Comparison of ENCODE assay signal across 8 cellular contexts in genomic region chr18:51029694-51030536, GRCh38. TPM values are rescaled to one million over a fixed set of nuclear protein-coding genes. Genes with fewer than 3 reads are reported as not detected.
DNase-seq lines count a peak whose midpoint lies in the region; ATAC-seq, FAIRE-seq and TF ChIP-seq lines count a peak whose summit lies in the region.

SMAD4 (plus strand) TSS chr18:51030213; CDS start chr18:51047047, 16,834 bp downstream.

- no peaks in the 10 kb centered on the region for H3K9me3 Mint-ChIP-seq in activated naive CD8-positive, alpha-beta T cell treated with anti-CD3 and anti-CD28 coated beads, Interleukin-2, amount 50 U/mL, for 24 hours

- H3K4me1 Mint-ChIP-seq in activated naive CD8-positive, alpha-beta T cell treated with anti-CD3 and anti-CD28 coated beads, Interleukin-2, amount 50 U/mL, for 24 hours = peaks cover 62% of the 10 kb centered on the region

- whole genome bisulfite sequencing in pancreas, 2 donors = 0% methylated on average over 63 to 79 of the region's 79 CpGs
- WGBS in thyroid gland, 2 donors = 1% methylated on average over 15 to 17 of the region's 79 CpGs

- intact Hi-C loops in Right ventricle myocardium inferior (cut with DNase I) (loop anchor here (2.0 to 5.0 kb wide), 2 partner anchors 61 to 167 kb away; partner anchors contain the start of genes ELAC1 and MEX3C), pancreas (cut with DNase I) (no loop called here), thyroid gland (cut with DNase I) (loop anchor here (10.0 kb wide), 3 partner anchors 65 to 205 kb away; partner anchors contain the start of genes ELAC1 and MRO)

- DNase-seq in GM12865 (ENCODE audit: low read depth) (peak; percentile 97), NCI-H1417 (lab: John Stamatoyannopoulos, UW) (peak; percentile 93 to 100 (median 100)), SW 1271 (lab: John Stamatoyannopoulos, UW) (peak; percentile 57 to 82), Right ventricle myocardium inferior (ENCODE audit: missing footprints) (peak; percentile 98), pancreas (peak; percentile 96 to 99 (median 98)), thyroid gland (peak; percentile 96 to 97)
- DNase-seq in activated naive CD8-positive, alpha-beta T cell treated with anti-CD3 and anti-CD28 coated beads, Interleukin-2, amount 50 U/mL, for 24 hours = peak; percentile 99

- H3K4me3 Mint-ChIP-seq in activated naive CD8-positive, alpha-beta T cell treated with anti-CD3 and anti-CD28 coated beads, Interleukin-2, amount 50 U/mL, for 24 hours = peak within 1 kb of the TSS; percentile 94

- no peaks in the 10 kb centered on the region for H3K27me3 ChIP-seq in pancreas
- H3K27me3 ChIP-seq in thyroid gland = no peaks in the 10 kb centered on the region

- H3K36me3 ChIP-seq in pancreas (no peaks in the 10 kb centered on the region), thyroid gland (no peaks in the 10 kb centered on the region)

- H3K4me3 ChIP-seq in GM12865 (ENCODE audit: low read depth, low read length) = peak within 1 kb of the TSS; percentile 71
- peak within 1 kb of the TSS; percentile 65 to 75 (median 72) for H3K4me3 ChIP-seq in pancreas
- H3K4me3 ChIP-seq in thyroid gland (replicated peaks in 1 of 3) = peak within 1 kb of the TSS; percentile 29 to 73 (median 37)

- H3K27ac ChIP-seq in pancreas = peak within 1 kb of the TSS; percentile 89 to 99 (median 98)
- H3K27ac ChIP-seq in thyroid gland = peak within 1 kb of the TSS; percentile 95 to 97 (median 96)

- ATAC-seq in HG02763 (IDR thresholded peaks at IDR 0.05; ENCODE audit: unreplicated experiment) (peak; percentile 82), Right ventricle myocardium inferior (peak; percentile 96), pancreas (peak; percentile 92 to 99 (median 94))
- ATAC-seq in activated naive CD8-positive, alpha-beta T cell treated with anti-CD3 and anti-CD28 coated beads, Interleukin-2, amount 50 U/mL, for 24 hours = peak; percentile 81

- TF ChIP-seq POLR2A in thyroid gland (IDR thresholded peaks at IDR 0.05) = peak; percentile 65 to 96

- no peaks in the 10 kb centered on the region for H3K27me3 Mint-ChIP-seq in activated naive CD8-positive, alpha-beta T cell treated with anti-CD3 and anti-CD28 coated beads, Interleukin-2, amount 50 U/mL, for 24 hours

- H3K36me3 Mint-ChIP-seq in activated naive CD8-positive, alpha-beta T cell treated with anti-CD3 and anti-CD28 coated beads, Interleukin-2, amount 50 U/mL, for 24 hours (ENCODE audit: low read depth) = peaks cover 10% of the 10 kb centered on the region

- peak within 1 kb of the TSS; percentile 95 for H3K27ac Mint-ChIP-seq in activated naive CD8-positive, alpha-beta T cell treated with anti-CD3 and anti-CD28 coated beads, Interleukin-2, amount 50 U/mL, for 24 hours

- TF ChIP-seq CTCF in GM12865 (IDR thresholded peaks at IDR 0.05; ENCODE audit: insufficient read depth, low read depth, low read length, missing control alignments) (no peak), pancreas (IDR thresholded peaks at IDR 0.05) (no peak), thyroid gland (IDR thresholded peaks at IDR 0.05) (no peak)

- FAIRE-seq in pancreas (lab: Jason Lieb, UNC) = no peak

- peaks cover 11 to 20% (median 20%) of the 10 kb centered on the region in 3 donors for H3K4me1 ChIP-seq in pancreas
- H3K4me1 ChIP-seq in thyroid gland = peaks cover 11 to 39% of the 10 kb centered on the region in 2 donors

- no peaks in the 10 kb centered on the region for H3K9me3 ChIP-seq in pancreas
- no peaks in the 10 kb centered on the region for H3K9me3 ChIP-seq in thyroid gland

RNA-seq across cellular contexts. Expression of gene SMAD4, which starts in this region (rescaled TPM):
- 94.7 TPM for total RNA-seq in Right ventricle myocardium inferior
- total RNA-seq in pancreas = 10 to 100 TPM; 41.8 to 77.6 (median 46.4) TPM
- polyA plus RNA-seq in pancreas = 10 to 100 TPM in 1 of 2 donors, 1 to 10 TPM in 1; 8.6 to 17.3 TPM
- total RNA-seq in thyroid gland = 100 to 1,000 TPM; 163 to 305 (median 250) TPM

Comparison
In these comparisons a context has a peak if more than half of its experiments do, and no peak if none do; other contexts are left out.
1. Peak in every context shown above with its lines: DNase-seq, ATAC-seq, H3K4me3 ChIP-seq and H3K27ac ChIP-seq.
2. intact Hi-C loops: an anchor here in Right ventricle myocardium inferior (2.0 to 5.0 kb wide) and thyroid gland (10.0 kb wide); none called in pancreas.